In genomic region chr1:219761208-219761860, GRCh38 we compare ENCODE assay signal across 9 cellular contexts.
"Had no signal": no experiment of that assay in that cellular context is flagged by ENCODE, and none has a peak within 500 bp of the region (broad histone marks: within the 10 kb centered on the region; RNA-seq: fewer than 3 reads in every experiment).

No MANE protein-coding gene starts in this region.

- DNase-seq: GOT3, H7, HFFc6, IMR-90, KG1 had no signal

- H3K4me3 ChIP-seq: HAP-1, K562 had no signal

- H3K36me3 ChIP-seq: HAP-1 had no signal

- H3K27ac ChIP-seq: HL-60 had no signal

- ATAC-seq: HCT116, K562 had no signal

- H3K4me1 ChIP-seq: HAP-1 had no signal

- H3K9me3 ChIP-seq: HAP-1 had no signal
